Comparison of ENCODE assay signal across 21 cellular contexts in the genomic region with DNA sequence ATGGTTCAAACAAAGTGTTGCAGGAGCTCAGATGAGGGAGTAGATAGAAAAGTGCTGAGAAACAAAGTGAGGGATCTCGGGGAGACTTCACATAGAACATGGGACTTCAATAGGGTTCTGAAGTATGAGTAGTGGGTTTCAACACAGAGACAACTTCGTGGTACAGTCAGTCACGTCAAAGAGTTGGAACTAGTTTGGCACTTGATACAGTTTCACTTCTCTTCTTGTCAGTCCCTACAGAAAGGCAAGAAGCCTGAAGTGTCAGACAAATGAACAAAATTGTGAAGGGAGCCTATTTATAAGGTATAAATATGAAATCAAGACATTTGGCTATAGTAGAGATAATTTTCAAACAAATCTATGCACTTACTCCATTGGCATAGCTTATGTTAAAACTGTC.
"Had no signal": no experiment of that assay in that cellular context is flagged by ENCODE, and none has a peak within 500 bp of the region (broad histone marks: within the 10 kb centered on the region; RNA-seq: fewer than 3 reads in every experiment).

No MANE protein-coding gene starts in this region.

- H3K4me1 Mint-ChIP-seq: activated naive CD4-positive, alpha-beta T cell treated with anti-CD3 and anti-CD28 coated beads, Interleukin-2, amount 50 U/mL, for 24 hours had no signal

- H3K4me3 Mint-ChIP-seq: activated CD8-positive, alpha-beta T cell treated with anti-CD3 and anti-CD28 coated beads for 36 hours; activated naive CD4-positive, alpha-beta T cell treated with anti-CD3 and anti-CD28 coated beads, Interleukin-2, amount 50 U/mL, for 24 hours; activated T-cell treated with anti-CD3 and anti-CD28 coated beads, Interleukin-2, amount 50 U/mL, for 72 hours had no signal

- ATAC-seq: activated CD8-positive, alpha-beta T cell treated with anti-CD3 and anti-CD28 coated beads for 36 hours; activated T-cell treated with anti-CD3 and anti-CD28 coated beads, Interleukin-2, amount 50 U/mL, for 72 hours had no signal

- H3K27ac Mint-ChIP-seq: activated CD8-positive, alpha-beta T cell treated with anti-CD3 and anti-CD28 coated beads for 36 hours; activated naive CD4-positive, alpha-beta T cell treated with anti-CD3 and anti-CD28 coated beads, Interleukin-2, amount 50 U/mL, for 24 hours; activated T-cell treated with anti-CD3 and anti-CD28 coated beads, Interleukin-2, amount 50 U/mL, for 72 hours had no signal

- H3K27me3 Mint-ChIP-seq: activated CD8-positive, alpha-beta T cell treated with anti-CD3 and anti-CD28 coated beads for 36 hours; activated naive CD4-positive, alpha-beta T cell treated with anti-CD3 and anti-CD28 coated beads, Interleukin-2, amount 50 U/mL, for 24 hours had no signal

- H3K36me3 Mint-ChIP-seq: activated naive CD4-positive, alpha-beta T cell treated with anti-CD3 and anti-CD28 coated beads, Interleukin-2, amount 50 U/mL, for 24 hours had no signal

- DNase-seq: activated CD4-positive, alpha-beta T cell treated with anti-CD3 and anti-CD28 coated beads for 4 hours; activated CD8-positive, alpha-beta memory T cell treated with anti-CD3 and anti-CD28 coated beads, Interleukin-2, amount 50 U/mL, for 4 hours; activated CD8-positive, alpha-beta T cell treated with anti-CD3 and anti-CD28 coated beads for 36 hours; activated naive CD4-positive, alpha-beta T cell; activated T-cell treated with anti-CD3 and anti-CD28 coated beads, Interleukin-2, amount 50 U/mL, for 72 hours; aorta; central memory CD4-positive, alpha-beta T cell; cortex of kidney; Kasumi-1; NCI-H1436 treated with DMSO at 0.1 percent for 48 hours; NCI-H187; NCI-H2081; NCI-H510A treated with DMSO at 0.1 percent for 48 hours; NCI-H69; Peyer's patch; Right ventricle myocardium superior; SJCRH30; SK-N-SH; T-helper 1 cell; WERI-Rb-1 had no signal
